ENCODE assay signal across 19 cellular contexts in the genomic region with DNA sequence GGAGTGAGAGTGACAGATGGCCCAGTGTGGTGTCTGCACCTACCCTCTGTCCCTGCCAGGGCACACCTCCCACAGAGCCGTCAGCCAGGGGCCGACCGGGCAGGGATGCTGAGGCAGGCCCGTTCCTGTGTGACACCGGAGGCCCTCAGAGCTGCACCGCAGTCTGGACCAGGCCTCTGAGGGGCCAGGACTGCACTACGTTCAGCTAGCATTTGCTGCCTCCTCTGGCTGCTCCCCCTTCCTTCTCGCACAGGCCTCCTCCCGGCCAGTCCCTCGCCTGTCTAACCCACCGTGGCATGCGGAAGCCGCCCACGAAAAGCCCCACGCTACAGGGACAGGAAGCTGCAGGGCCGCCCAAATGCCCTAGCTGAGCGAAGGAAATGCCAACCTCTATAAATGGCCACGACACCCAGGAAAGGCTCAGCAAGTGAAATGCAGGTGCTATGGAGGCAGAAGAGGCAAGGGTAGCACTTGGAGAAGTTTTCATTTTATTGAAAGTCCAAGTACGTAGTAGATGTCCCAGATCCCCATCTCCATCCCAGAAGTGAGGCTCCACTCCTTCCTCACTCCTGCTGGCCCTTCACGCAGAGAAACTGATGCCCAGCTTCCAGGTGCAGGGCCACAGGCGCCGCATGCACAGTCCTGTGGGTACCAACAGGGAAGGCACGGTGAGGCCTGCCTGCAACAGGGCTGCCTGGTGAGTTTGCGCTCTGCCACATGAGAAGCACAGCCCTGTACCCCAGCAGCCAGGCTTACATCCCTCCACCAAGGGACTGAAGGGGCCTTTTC. TPM values are rescaled to one million over a fixed set of nuclear protein-coding genes. Genes with fewer than 3 reads are reported as not detected.
"Had no signal": no experiment of that assay in that cellular context is flagged by ENCODE, and none has a peak within 500 bp of the region (broad histone marks: within the 10 kb centered on the region; RNA-seq: fewer than 3 reads in every experiment).

No MANE protein-coding gene starts in this region.

- H3K79me2 ChIP-seq: hepatocyte had no signal

- H3K27ac ChIP-seq: hepatocyte, left lung, right atrium auricular region, skin epidermis, suprapubic skin had no signal

- ATAC-seq: activated CD4-positive, alpha-beta T cell treated with anti-CD3 and anti-CD28 coated beads for 36 hours; activated CD8-positive, alpha-beta T cell treated with anti-CD3 and anti-CD28 coated beads for 36 hours; activated T-cell treated with anti-CD3 and anti-CD28 coated beads, Interleukin-2, amount 50 U/mL, for 4 hours; left lung had no signal

- H3K4me2 ChIP-seq: hepatocyte had no signal

- H3K27me3 ChIP-seq: hepatocyte, left lung, right atrium auricular region, suprapubic skin had no signal

- H3K4me3 ChIP-seq: hepatocyte, left lung, right atrium auricular region, skin epidermis, suprapubic skin had no signal

- H3K4me1 ChIP-seq: left lung, right atrium auricular region, suprapubic skin had no signal

- DNase-seq: activated CD4-positive, alpha-beta T cell treated with anti-CD3 and anti-CD28 coated beads for 36 hours; activated CD8-positive, alpha-beta T cell treated with anti-CD3 and anti-CD28 coated beads for 36 hours; activated gamma-delta T cell; activated T-cell treated with anti-CD3 and anti-CD28 coated beads, Interleukin-2, amount 50 U/mL, for 4 hours; dermis blood vessel endothelial cell; left lung; natural killer cell; stimulated activated CD4-positive, alpha-beta T cell treated with anti-CD3 and anti-CD28 coated beads, Interleukin-15, amount 100 ng/mL, for 24 hours; stimulated activated CD4-positive, alpha-beta T cell treated with anti-CD3 and anti-CD28 coated beads, Interleukin-4, amount 100 ng/mL, for 24 hours; stimulated activated naive CD4-positive, alpha-beta T cell treated with Interleukin-2 at 50 U/mL for 16 hours; T-helper 2 cell had no signal

- H2AFZ ChIP-seq: hepatocyte had no signal

RNA-seq across cellular contexts. Expression of gene RASGEF1C, which starts 44.2 kb away (rescaled TPM):
- total RNA-seq: activated CD4-positive, alpha-beta T cell treated with anti-CD3 and anti-CD28 coated beads for 36 hours; activated CD8-positive, alpha-beta T cell treated with anti-CD3 and anti-CD28 coated beads for 36 hours; activated T-cell treated with anti-CD3 and anti-CD28 coated beads, Interleukin-2, amount 50 U/mL, for 4 hours; bronchial epithelial cell; chondrocyte; dermis blood vessel endothelial cell; glomerular endothelial cell; hepatocyte; left lung; natural killer cell had no signal
- polyA plus RNA-seq: hepatocyte, keratinocyte had no signal
